35 cellular contexts compared by ENCODE assay signal in genomic region chr12:69843653-69844052, GRCh38.
"Had no signal": no experiment of that assay in that cellular context is flagged by ENCODE, and none has a peak within 500 bp of the region (broad histone marks: within the 10 kb centered on the region; RNA-seq: fewer than 3 reads in every experiment).

No MANE protein-coding gene starts in this region.

- H3K4me1 Mint-ChIP-seq: activated CD4-positive, alpha-beta T cell treated with anti-CD3 and anti-CD28 coated beads for 36 hours; activated CD4-positive, alpha-beta T cell treated with anti-CD3 and anti-CD28 coated beads, Interleukin-2, amount 10 ng/mL, durations not matched to agents 7 days and 5 days; WTC11 had no signal

- H3K36me3 Mint-ChIP-seq: activated naive CD4-positive, alpha-beta T cell treated with anti-CD3 and anti-CD28 coated beads, Interleukin-2, amount 50 U/mL, for 72 hours; WTC11 had no signal

- DNase-seq: activated CD4-positive, alpha-beta T cell treated with anti-CD3 and anti-CD28 coated beads for 36 hours; activated CD4-positive, alpha-beta T cell treated with anti-CD3 and anti-CD28 coated beads, Interleukin-2, amount 10 ng/mL, durations not matched to agents 7 days and 5 days; activated CD4-positive, alpha-beta T cell treated with anti-CD3 and anti-CD28 coated beads, Interleukin-2, amount 50 U/mL, for 48 hours; activated CD8-positive, alpha-beta T cell treated with anti-CD3 and anti-CD28 coated beads, Interleukin-2, amount 10 ng/mL, durations not matched to agents 7 days and 5 days; activated gamma-delta T cell treated with Interleukin-2 at 50 U/mL for 16 hours; activated naive CD4-positive, alpha-beta T cell treated with anti-CD3 and anti-CD28 coated beads for 36 hours; activated T-cell treated with anti-CD3 and anti-CD28 coated beads, Interleukin-2, amount 50 U/mL, for 24 hours; adrenal gland; body of pancreas; Kasumi-1; KG1; MG63; NCI-H1048; NCI-H1105 treated with DMSO at 0.1 percent for 48 hours; NCI-H1436; NCI-H187; NCI-H2029 treated with DMSO at 0.1 percent for 48 hours; NCI-H2107; NCI-H510A; NCI-H526; NCI-H748 treated with DMSO at 0.1 percent for 48 hours; NK-92 treated with Interleukin-12 subunit alpha and Interleukin-12 subunit beta, amount 100 ng/mL, for 24 hours; PC-9; SIG-M5; SW 1271; T-helper 1 cell; T-helper 2 cell; T-helper 9 cell had no signal

- H3K9me3 Mint-ChIP-seq: activated CD4-positive, alpha-beta T cell treated with anti-CD3 and anti-CD28 coated beads, Interleukin-2, amount 10 ng/mL, durations not matched to agents 7 days and 5 days; activated naive CD4-positive, alpha-beta T cell treated with anti-CD3 and anti-CD28 coated beads for 36 hours; activated naive CD4-positive, alpha-beta T cell treated with anti-CD3 and anti-CD28 coated beads, Interleukin-2, amount 50 U/mL, for 72 hours; activated T-cell treated with anti-CD3 and anti-CD28 coated beads, Interleukin-2, amount 50 U/mL, for 24 hours; activated T-helper 2 cell treated with anti-CD3 and anti-CD28 coated beads, Interferon-gamma antibody, Interleukin-2, Interleukin-4, amounts not matched to agents 10 μg/mL and 5 μg/mL and 100 μg/mL, durations not matched to agents 14 hours and 24 hours and 36 hours; WTC11 had no signal

- H3K4me3 ChIP-seq: adrenal gland, body of pancreas, breast epithelium, MG63, PC-9 had no signal

- H3K4me1 ChIP-seq: breast epithelium had no signal

- H3K9me3 ChIP-seq: adrenal gland, body of pancreas, breast epithelium, MG63 had no signal

- H3K36me3 ChIP-seq: adrenal gland, breast epithelium, MG63 had no signal

- H2AFZ ChIP-seq: PC-9 had no signal

- ATAC-seq: activated CD4-positive, alpha-beta T cell treated with anti-CD3 and anti-CD28 coated beads for 36 hours; activated CD4-positive, CD25-positive, alpha-beta regulatory T cell treated with anti-CD3 and anti-CD28 coated beads, Interleukin-2, amount 50 U/mL, for 24 hours; activated CD8-positive, alpha-beta T cell treated with anti-CD3 and anti-CD28 coated beads, Interleukin-2, amount 10 ng/mL, durations not matched to agents 7 days and 5 days; activated naive CD4-positive, alpha-beta T cell treated with anti-CD3 and anti-CD28 coated beads, Interleukin-2, amount 50 U/mL, for 72 hours; body of pancreas; Right ventricle myocardium inferior; WTC11 had no signal

- H3K27ac Mint-ChIP-seq: activated CD4-positive, alpha-beta T cell treated with anti-CD3 and anti-CD28 coated beads for 36 hours; activated CD4-positive, alpha-beta T cell treated with anti-CD3 and anti-CD28 coated beads, Interleukin-2, amount 10 ng/mL, durations not matched to agents 7 days and 5 days; activated CD8-positive, alpha-beta T cell treated with anti-CD3 and anti-CD28 coated beads, Interleukin-2, amount 10 ng/mL, durations not matched to agents 7 days and 5 days; activated naive CD4-positive, alpha-beta T cell treated with anti-CD3 and anti-CD28 coated beads for 36 hours; activated naive CD4-positive, alpha-beta T cell treated with anti-CD3 and anti-CD28 coated beads, Interleukin-2, amount 50 U/mL, for 72 hours; activated T-cell treated with anti-CD3 and anti-CD28 coated beads, Interleukin-2, amount 50 U/mL, for 24 hours; activated T-helper 2 cell treated with anti-CD3 and anti-CD28 coated beads, Interferon-gamma antibody, Interleukin-2, Interleukin-4, amounts not matched to agents 10 μg/mL and 5 μg/mL and 100 μg/mL, durations not matched to agents 14 hours and 24 hours and 36 hours; WTC11 had no signal

- H3K4me3 Mint-ChIP-seq: activated CD4-positive, alpha-beta T cell treated with anti-CD3 and anti-CD28 coated beads for 36 hours; activated CD4-positive, alpha-beta T cell treated with anti-CD3 and anti-CD28 coated beads, Interleukin-2, amount 10 ng/mL, durations not matched to agents 7 days and 5 days; activated CD8-positive, alpha-beta T cell treated with anti-CD3 and anti-CD28 coated beads, Interleukin-2, amount 10 ng/mL, durations not matched to agents 7 days and 5 days; activated naive CD4-positive, alpha-beta T cell treated with anti-CD3 and anti-CD28 coated beads for 36 hours; activated T-cell treated with anti-CD3 and anti-CD28 coated beads, Interleukin-2, amount 50 U/mL, for 24 hours; WTC11 had no signal

- H3K27me3 ChIP-seq: adrenal gland, body of pancreas, breast epithelium, MG63 had no signal

- H3K27ac ChIP-seq: adrenal gland, body of pancreas, breast epithelium, PC-9, RWPE1 had no signal
